8 cellular contexts compared by ENCODE assay signal in genomic region chr19:57583521-57584416, GRCh38. TPM values are rescaled to one million over a fixed set of nuclear protein-coding genes. Genes with fewer than 3 reads are reported as not detected.
DNase-seq lines count a peak whose midpoint lies in the region; TF ChIP-seq lines count a peak whose summit lies in the region.

ZIK1 (plus strand) TSS chr19:57584145; CDS start chr19:57584357, 212 bp downstream.

- H3K9me3 ChIP-seq in iPS-20b (ENCODE audit: insufficient read depth, low read depth, low read length) = peaks cover 71% of the 10 kb centered on the region

- DNase-seq in CD1c-positive myeloid dendritic cell (ENCODE audit: extremely low spot score) = peak; percentile 94
- peak; percentile 95 for DNase-seq in GM20000 (ENCODE audit: low spot score)
- peak; percentile 81 for DNase-seq in LHCN-M2 (ENCODE audit: low read depth)
- peak; percentile 93 for DNase-seq in cardiac fibroblast (ENCODE audit: low read depth in 2 of 2)
- peak; percentile 72 for DNase-seq in skeletal muscle cell (ENCODE audit: low read depth)
- no peak for DNase-seq in COLO829 (ENCODE audit: low spot score)

- peaks cover 31% of the 10 kb centered on the region for H3K36me3 ChIP-seq in iPS-20b (ENCODE audit: insufficient read depth, low read depth, low read length)

- no peak within 1 kb of the TSS for H3K27ac ChIP-seq in iPS-20b (ENCODE audit: low read length)

- peak within 1 kb of the TSS; percentile 89 for H3K4me3 ChIP-seq in WI38 (ENCODE audit: low read depth, low read length)
- H3K4me3 ChIP-seq in cardiac fibroblast (replicated peaks in 1 of 2; ENCODE audit: low read depth in 2 of 2, low read length in 2 of 2) = peak within 1 kb of the TSS; percentile 69 to 76
- peak within 1 kb of the TSS; percentile 97 for H3K4me3 ChIP-seq in iPS-20b (ENCODE audit: low read length)
- H3K4me3 ChIP-seq in skeletal muscle cell (ENCODE audit: low read depth, low read length) = peak within 1 kb of the TSS; percentile 60

- peak within 1 kb of the TSS; percentile 90; the same call in 1 of the 2 replicates for H3K9ac ChIP-seq in iPS-20b (ENCODE audit: low read depth, low read length)

- TF ChIP-seq CTCF in GM20000 (IDR thresholded peaks at IDR 0.05; ENCODE audit: extremely low read depth, missing control alignments) (no peak), WI38 (IDR thresholded peaks at IDR 0.05; ENCODE audit: low read depth, low read length) (no peak), cardiac fibroblast (IDR thresholded peaks at IDR 0.05; ENCODE audit: low read depth, low read length) (no peak)

- H3K4me1 ChIP-seq in iPS-20b (ENCODE audit: insufficient read depth, low read length) = no peaks in the 10 kb centered on the region

- H3K27me3 ChIP-seq in iPS-20b (ENCODE audit: insufficient read depth, low read length) = peaks cover 7% of the 10 kb centered on the region

RNA-seq across cellular contexts. Expression of gene ZIK1, which starts in this region (rescaled TPM):
- total RNA-seq in LHCN-M2 (2014; rRNA removed) = 5.1 and 5.4 TPM in 2 replicates
- polyA plus RNA-seq in LHCN-M2 (2012) = 2.0 TPM
